ENCODE assay signal across 7 cellular contexts in genomic region chr6:14062345-14063029, GRCh38.
"Had no signal": no experiment of that assay in that cellular context is flagged by ENCODE, and none has a peak within 500 bp of the region (broad histone marks: within the 10 kb centered on the region; RNA-seq: fewer than 3 reads in every experiment).

No MANE protein-coding gene starts in this region.

- FAIRE-seq: HTR-8/SVneo had no signal

- H3K27ac Mint-ChIP-seq: IgD-negative memory B cell had no signal

- H3K4me2 ChIP-seq: KMS-11 had no signal

- DNase-seq: IMR-90, KBM-7, KG1 had no signal

- H3K4me3 Mint-ChIP-seq: IgD-negative memory B cell had no signal

- H3K9ac ChIP-seq: KMS-11 had no signal

- H3K27ac ChIP-seq: HL-60, KMS-11 had no signal
